9 cellular contexts compared by ENCODE assay signal in the genomic region with DNA sequence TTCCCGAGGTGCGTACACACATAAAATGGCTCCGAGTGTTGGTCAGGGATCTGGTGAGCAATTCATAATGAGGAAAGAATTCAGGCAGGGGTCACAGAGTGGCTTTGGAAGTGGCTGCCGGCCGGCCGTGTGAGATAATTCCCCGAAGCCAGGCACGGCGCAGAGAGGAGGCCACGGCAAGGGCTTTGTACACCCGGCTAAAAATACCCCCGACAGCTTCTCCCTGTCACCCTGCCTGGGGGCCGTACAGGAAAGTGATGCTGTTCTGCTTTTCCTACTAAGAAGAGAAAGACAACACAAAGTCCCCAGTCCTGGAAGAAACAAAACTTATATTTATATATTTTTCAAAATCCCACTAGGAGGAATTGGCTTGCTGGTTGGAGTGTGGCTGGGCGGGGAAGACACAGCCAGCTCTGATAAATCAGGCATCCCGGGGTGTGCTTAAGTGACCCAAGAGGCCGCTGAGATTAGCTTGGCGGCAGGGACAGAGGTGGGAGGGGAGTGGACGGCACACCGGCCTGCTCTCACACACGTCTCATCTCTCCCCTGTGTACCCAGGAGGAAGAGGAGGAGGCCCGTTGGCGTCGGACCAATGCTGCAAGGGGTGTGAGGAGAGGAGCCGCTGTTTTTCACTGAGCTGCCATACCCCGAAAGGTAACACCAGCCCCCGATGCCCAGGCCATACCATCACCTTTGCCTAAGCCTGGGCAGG.
DNase-seq lines count a peak whose midpoint lies in the region; ATAC-seq and TF ChIP-seq lines count a peak whose summit lies in the region.
"Had no signal": no experiment of that assay in that cellular context is flagged by ENCODE, and none has a peak within 500 bp of the region (broad histone marks: within the 10 kb centered on the region; RNA-seq: fewer than 3 reads in every experiment).

No MANE protein-coding gene starts in this region.

- peak; percentile 26 for ATAC-seq in mucosa of descending colon
- ATAC-seq: A549 had no signal

- peak overlapping the region; percentile 16 for H3K27ac ChIP-seq in ectodermal cell (ENCODE audit: insufficient read depth, low read depth, low read length, poor library complexity, severe bottlenecking)
- H3K27ac ChIP-seq in transverse colon, result peak overlapping the region; percentile 67 to 86 (median 76)

- H3K27me3 Mint-ChIP-seq in activated T-helper 1 cell treated with anti-CD3 and anti-CD28 coated beads, Interleukin-12 subunit alpha, Interleukin-12 subunit beta, Interleukin-2, Interleukin-4 antibody, amounts not matched to agents 30 ng/mL and 10 ng/mL and 1 ng/mL, durations not matched to agents 14 hours and 24 hours and 36 hours (ENCODE audit: insufficient read depth), result peaks cover 2% of the 10 kb centered on the region

- no peaks in the 10 kb centered on the region for H3K36me3 ChIP-seq in ectodermal cell (ENCODE audit: control insufficient read depth, insufficient read depth, low read length)
- H3K36me3 ChIP-seq in mucosa of descending colon (ENCODE audit: low read depth), result no peaks in the 10 kb centered on the region
- H3K36me3 ChIP-seq in transverse colon, result peaks cover 0 to 5% (median 0%) of the 10 kb centered on the region in 4 donors
- peaks cover 95% of the 10 kb centered on the region for H3K36me3 ChIP-seq in MG63

- H3K4me3 Mint-ChIP-seq in activated T-helper 1 cell treated with anti-CD3 and anti-CD28 coated beads, Interleukin-12 subunit alpha, Interleukin-12 subunit beta, Interleukin-2, Interleukin-4 antibody, amounts not matched to agents 30 ng/mL and 10 ng/mL and 1 ng/mL, durations not matched to agents 14 hours and 24 hours and 36 hours, result no peak overlapping the region

- H3K4me1 Mint-ChIP-seq in activated T-helper 1 cell treated with anti-CD3 and anti-CD28 coated beads, Interleukin-12 subunit alpha, Interleukin-12 subunit beta, Interleukin-2, Interleukin-4 antibody, amounts not matched to agents 30 ng/mL and 10 ng/mL and 1 ng/mL, durations not matched to agents 14 hours and 24 hours and 36 hours (ENCODE audit: low read depth), result peaks cover 39% of the 10 kb centered on the region

- intact Hi-C loops in mucosa of descending colon (cut with DNase I, micrococcal nuclease), result no loop called here
- intact Hi-C loops in transverse colon (cut with DNase I; ENCODE audit: low total_unique reads), result no loop called here
- intact Hi-C loops in activated T-helper 1 cell treated with anti-CD3 and anti-CD28 coated beads, Interleukin-12 subunit alpha, Interleukin-12 subunit beta, Interleukin-2, Interleukin-4 antibody, amounts not matched to agents 30 ng/mL and 10 ng/mL and 1 ng/mL, durations not matched to agents 14 hours and 24 hours and 36 hours (cut with micrococcal nuclease), result loop anchor here (5.0 kb wide), 1 partner anchor 72 kb away; a partner anchor contains a TSS

- H3K4me1 ChIP-seq in ectodermal cell (ENCODE audit: control insufficient read depth, insufficient read depth, low read length) (peaks cover 47% of the 10 kb centered on the region), mucosa of descending colon (ENCODE audit: low read depth) (peaks cover 32% of the 10 kb centered on the region), transverse colon (peaks cover 32 to 58% (median 42%) of the 10 kb centered on the region in 4 donors)

- no peaks in the 10 kb centered on the region for H3K9me3 Mint-ChIP-seq in activated T-helper 1 cell treated with anti-CD3 and anti-CD28 coated beads, Interleukin-12 subunit alpha, Interleukin-12 subunit beta, Interleukin-2, Interleukin-4 antibody, amounts not matched to agents 30 ng/mL and 10 ng/mL and 1 ng/mL, durations not matched to agents 14 hours and 24 hours and 36 hours

- DNase-seq in SIG-M5 treated with dmso at 0.1 percent for 504 hours (lab: John Stamatoyannopoulos, UW; ENCODE audit: unreplicated experiment) (peak; percentile 63), SIG-M5 (lab: John Stamatoyannopoulos, UW) (no peak), mucosa of descending colon (no peak), transverse colon (peak; percentile 45), MG63 (no peak)
- DNase-seq in activated CD4-positive, CD25-positive, alpha-beta regulatory T cell treated with anti-CD3 and anti-CD28 coated beads, Interleukin-2, amount 50 U/mL, for 72 hours, result no peak
- DNase-seq in activated T-helper 1 cell treated with anti-CD3 and anti-CD28 coated beads, Interleukin-12 subunit alpha, Interleukin-12 subunit beta, Interleukin-2, Interleukin-4 antibody, amounts not matched to agents 30 ng/mL and 10 ng/mL and 1 ng/mL, durations not matched to agents 14 hours and 24 hours and 36 hours (ENCODE audit: low spot score), result no peak

- in situ Hi-C loops in transverse colon (cut with MboI; ENCODE audit: low pct_ligation_motif_present in 1 of 4, low pct_unique_long_range_greater_than_20kb in 1 of 4, low sequenced_read_pairs in 3 of 4), result no loop called here

- WGBS in ectodermal cell, 2 experiments, result 89 to 91% methylated on average over 26 of the region's 26 CpGs
- WGBS in transverse colon (ENCODE audit: low coverage in 1 of 2), 2 donors, result 58 to 59% methylated on average over 5 to 26 of the region's 26 CpGs

- H3K4me3 ChIP-seq in ectodermal cell (ENCODE audit: insufficient read depth, low read depth, low read length) (no peak overlapping the region), mucosa of descending colon (no peak overlapping the region), transverse colon (no peak overlapping the region), MG63 (no peak overlapping the region)
- H3K4me3 ChIP-seq: A549 had no signal

- TF ChIP-seq EP300 in transverse colon (IDR thresholded peaks at IDR 0.05; ENCODE audit: low read depth), result no peak

- H3K36me3 Mint-ChIP-seq in activated T-helper 1 cell treated with anti-CD3 and anti-CD28 coated beads, Interleukin-12 subunit alpha, Interleukin-12 subunit beta, Interleukin-2, Interleukin-4 antibody, amounts not matched to agents 30 ng/mL and 10 ng/mL and 1 ng/mL, durations not matched to agents 14 hours and 24 hours and 36 hours (ENCODE audit: low read depth), result peaks cover 2% of the 10 kb centered on the region

- H3K9me3 ChIP-seq in ectodermal cell (ENCODE audit: control insufficient read depth, low read length) (no peaks in the 10 kb centered on the region), mucosa of descending colon (no peaks in the 10 kb centered on the region), transverse colon (no peaks in the 10 kb centered on the region), MG63 (no peaks in the 10 kb centered on the region)
- H3K9me3 ChIP-seq: A549 had no signal

- TF ChIP-seq CTCF in mucosa of descending colon (IDR thresholded peaks at IDR 0.05) (no peak), transverse colon (IDR thresholded peaks at IDR 0.05) (no peak)

- no peak for TF ChIP-seq POLR2A in transverse colon (IDR thresholded peaks at IDR 0.05)

- H3K27ac Mint-ChIP-seq in activated T-helper 1 cell treated with anti-CD3 and anti-CD28 coated beads, Interleukin-12 subunit alpha, Interleukin-12 subunit beta, Interleukin-2, Interleukin-4 antibody, amounts not matched to agents 30 ng/mL and 10 ng/mL and 1 ng/mL, durations not matched to agents 14 hours and 24 hours and 36 hours, result no peak overlapping the region

- no peaks in the 10 kb centered on the region for H3K27me3 ChIP-seq in ectodermal cell (ENCODE audit: control insufficient read depth, insufficient read depth, low read length, poor library complexity, severe bottlenecking)
- no peaks in the 10 kb centered on the region for H3K27me3 ChIP-seq in transverse colon
- H3K27me3 ChIP-seq in MG63, result no peaks in the 10 kb centered on the region

Comparison
In these comparisons a context has a peak if more than half of its experiments do, and no peak if none do; other contexts are left out.
1. DNase-seq: peak in SIG-M5 treated with dmso at 0.1 percent for 504 hours (single experiment) and transverse colon (single experiment); none in SIG-M5 (single experiment), mucosa of descending colon (0 of 3), activated CD4-positive, CD25-positive, alpha-beta regulatory T cell treated with anti-CD3 and anti-CD28 coated beads, Interleukin-2, amount 50 U/mL, for 72 hours (single experiment), activated T-helper 1 cell treated with anti-CD3 and anti-CD28 coated beads, Interleukin-12 subunit alpha, Interleukin-12 subunit beta, Interleukin-2, Interleukin-4 antibody, amounts not matched to agents 30 ng/mL and 10 ng/mL and 1 ng/mL, durations not matched to agents 14 hours and 24 hours and 36 hours (single experiment) and MG63 (single experiment).